In genomic region chr3:143825513-143825912, GRCh38 we compare ENCODE assay signal across 9 cellular contexts. TPM values are rescaled to one million over a fixed set of nuclear protein-coding genes. Genes with fewer than 3 reads are reported as not detected.
DNase-seq lines count a peak whose midpoint lies in the region; ATAC-seq and TF ChIP-seq lines count a peak whose summit lies in the region.
"Had no signal": no experiment of that assay in that cellular context is flagged by ENCODE, and none has a peak within 500 bp of the region (broad histone marks: within the 10 kb centered on the region; RNA-seq: fewer than 3 reads in every experiment).

No MANE protein-coding gene starts in this region.

- no peaks in the 10 kb centered on the region for H3K36me3 ChIP-seq in endodermal cell (ENCODE audit: control insufficient read depth, insufficient read depth, low read length)

- no peak overlapping the region for H3K4me3 Mint-ChIP-seq in endodermal cell

- no peak overlapping the region for H3K9ac ChIP-seq in endodermal cell (ENCODE audit: extremely low read depth, low read length, poor library complexity, severe bottlenecking)

- no peak overlapping the region for H3K27ac ChIP-seq in endodermal cell (ENCODE audit: low read depth, low read length)

- no peak overlapping the region for H3K27ac Mint-ChIP-seq in endodermal cell

- TF ChIP-seq CTCF in endodermal cell (conservative IDR thresholded peaks at IDR 0.05): no peak

- H3K27me3 ChIP-seq in endodermal cell (ENCODE audit: control insufficient read depth, insufficient read depth, low read length, poor library complexity, severe bottlenecking): no peaks in the 10 kb centered on the region

- ATAC-seq in GM18519 (IDR thresholded peaks at IDR 0.05; ENCODE audit: low FRiP score, unreplicated experiment) (peak; percentile 77), GM21528 (IDR thresholded peaks at IDR 0.05; ENCODE audit: low FRiP score, unreplicated experiment) (peak; percentile 64), HG03558 (IDR thresholded peaks at IDR 0.05; ENCODE audit: extremely low read depth, unreplicated experiment) (peak; percentile 65), left lobe of liver (peak; percentile 46), SK-N-SH treated with all-trans-retinoic acid at 6 μM for 48 hours (no peak)

- WGBS in endodermal cell (ENCODE audit: insufficient coverage in 1 of 2, insufficient read length in 1 of 2), 2 experiments: 85 to 100% methylated on average over 1 to 3 of the region's 3 CpGs

- no peaks in the 10 kb centered on the region for H3K36me3 Mint-ChIP-seq in endodermal cell (ENCODE audit: low read depth)

- H3K4me1 ChIP-seq in endodermal cell (ENCODE audit: control insufficient read depth, insufficient read depth, low read length): no peaks in the 10 kb centered on the region

- H3K4me3 ChIP-seq in endodermal cell (ENCODE audit: low read length): no peak overlapping the region

- peaks cover 9% of the 10 kb centered on the region for H3K4me1 Mint-ChIP-seq in endodermal cell

- no peaks in the 10 kb centered on the region for H3K9me3 ChIP-seq in endodermal cell (ENCODE audit: control insufficient read depth, low read length)

- no peaks in the 10 kb centered on the region for H3K9me3 Mint-ChIP-seq in endodermal cell

- DNase-seq in left lobe of liver (ENCODE audit: low spot score) (no peak), endodermal cell (no peak), dedifferentiated amniotic fluid mesenchymal stem cell (ENCODE audit: extremely low spot score) (no peak), NCI-H2081 treated with DMSO at 0.1 percent for 48 hours (lab: John Stamatoyannopoulos, UW) (no peak)
- DNase-seq: NCI-H526 had no signal

- no peaks in the 10 kb centered on the region for H3K27me3 Mint-ChIP-seq in endodermal cell (ENCODE audit: insufficient read depth)

TF ChIP-seq in SK-N-SH treated with all-trans-retinoic acid at 6 μM for 48 hours, 23 proteins besides CTCF, POLR2A, EP300 and RAD21:
- TF ChIP-seq ZFP3 (CRISPR knock-in tag; IDR thresholded peaks at IDR 0.05): no peak
- no peak for TF ChIP-seq BACH2 (CRISPR knock-in tag; IDR thresholded peaks at IDR 0.05; ENCODE audit: borderline replicate concordance)
- no peak for TF ChIP-seq TSHZ2 (CRISPR knock-in tag; IDR thresholded peaks at IDR 0.05)
- TF ChIP-seq ISL1 (CRISPR knock-in tag; IDR thresholded peaks at IDR 0.05): no peak
- no peak for TF ChIP-seq CREB5 (CRISPR knock-in tag; IDR thresholded peaks at IDR 0.05; ENCODE audit: low read depth)
- TF ChIP-seq ZC3H10 (CRISPR knock-in tag; IDR thresholded peaks at IDR 0.05): no peak
- no peak for TF ChIP-seq ZNF70 (CRISPR knock-in tag; IDR thresholded peaks at IDR 0.05)

RNA-seq across cellular contexts. Expression of gene SLC9A9, which starts 22.8 kb away (rescaled TPM):
- 2.5 TPM for total RNA-seq in left lobe of liver
- 1 to 10 TPM; 1.3 to 3.7 TPM for total RNA-seq in endodermal cell
- 1.5 TPM for polyA plus RNA-seq in endodermal cell (2013, experiment 1 of 2)
- polyA plus RNA-seq in endodermal cell (2013, experiment 2 of 2): 1.9 TPM
